8 cellular contexts compared by ENCODE assay signal in the genomic region with DNA sequence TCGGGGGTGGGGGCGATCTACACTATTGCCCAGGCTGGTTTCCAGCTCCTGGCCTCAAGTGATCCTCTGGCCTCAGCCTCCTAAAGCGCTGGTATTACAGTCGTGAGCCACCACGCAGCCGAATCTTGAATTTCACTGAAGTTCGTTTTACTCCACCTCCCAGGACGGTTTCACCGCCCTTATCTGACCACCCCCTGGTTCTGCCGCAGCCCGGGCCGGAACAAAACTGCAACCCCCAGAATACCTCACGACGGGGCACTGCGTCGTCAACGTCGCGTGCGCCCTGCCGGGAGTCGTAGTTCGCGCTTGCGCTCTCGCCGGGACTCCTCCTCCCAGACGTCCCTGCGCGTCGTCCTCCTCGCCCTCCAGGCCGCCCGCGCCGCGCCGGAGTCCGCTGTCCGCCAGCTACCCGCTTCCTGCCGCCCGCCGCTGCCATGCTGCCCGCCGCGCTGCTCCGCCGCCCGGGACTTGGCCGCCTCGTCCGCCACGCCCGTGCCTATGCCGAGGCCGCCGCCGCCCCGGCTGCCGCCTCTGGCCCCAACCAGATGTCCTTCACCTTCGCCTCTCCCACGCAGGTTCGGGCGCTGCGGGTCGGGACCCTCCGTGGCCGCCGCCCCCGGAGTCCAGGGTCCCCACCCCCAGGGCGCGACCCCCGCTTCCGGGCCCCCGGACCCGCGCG. TPM values are rescaled to one million over a fixed set of nuclear protein-coding genes. Genes with fewer than 3 reads are reported as not detected.
DNase-seq lines count a peak whose midpoint lies in the region; ATAC-seq and TF ChIP-seq lines count a peak whose summit lies in the region.

A gene (plus strand): TSS at position 335 of the 679 bp plus-strand sequence. CDS start 100 bp downstream, at position 435.

- peak within 1 kb of the TSS; percentile 75 for H3K4me3 ChIP-seq in psoas muscle
- peak within 1 kb of the TSS; percentile 84 for H3K4me3 ChIP-seq in urinary bladder (ENCODE audit: low read depth, low read length)

- peaks cover 18% of the 10 kb centered on the region for H3K4me1 Mint-ChIP-seq in T-helper 2 cell treated with Interferon-gamma antibody and Interleukin-4, amounts not matched to agents 5 μg/mL and 100 μg/mL, for 36 hours (ENCODE audit: low read depth)

- no peaks in the 10 kb centered on the region for H3K9me3 Mint-ChIP-seq in T-helper 2 cell treated with Interferon-gamma antibody and Interleukin-4, amounts not matched to agents 5 μg/mL and 100 μg/mL, for 36 hours

- H3K27ac Mint-ChIP-seq in T-helper 2 cell treated with Interferon-gamma antibody and Interleukin-4, amounts not matched to agents 5 μg/mL and 100 μg/mL, for 36 hours = peak within 1 kb of the TSS; percentile 83

- 0 to 1% (median 0%) methylated on average over 50 to 79 of the region's 79 CpGs for WGBS in psoas muscle, 3 donors
- under 1% methylated on average over 79 of the region's 79 CpGs for WGBS in urinary bladder

- no peaks in the 10 kb centered on the region for H3K9me3 ChIP-seq in psoas muscle

- peaks cover 2% of the 10 kb centered on the region for H3K36me3 Mint-ChIP-seq in T-helper 2 cell treated with Interferon-gamma antibody and Interleukin-4, amounts not matched to agents 5 μg/mL and 100 μg/mL, for 36 hours (ENCODE audit: low read depth)

- H3K4me1 ChIP-seq in psoas muscle (peaks cover 55% of the 10 kb centered on the region), urinary bladder (ENCODE audit: insufficient read depth) (peaks cover 3% of the 10 kb centered on the region)

- peak within 1 kb of the TSS; percentile 91 for H3K27ac ChIP-seq in angular gyrus (ENCODE audit: low read depth, low read length)
- H3K27ac ChIP-seq in psoas muscle = peak within 1 kb of the TSS; percentile 99
- peak within 1 kb of the TSS; percentile 57 for H3K27ac ChIP-seq in urinary bladder (ENCODE audit: low read depth)

- no peak for TF ChIP-seq CTCF in GM10266 (IDR thresholded peaks at IDR 0.05; ENCODE audit: control insufficient read depth, insufficient read depth, low read depth, missing control alignments)
- no peak for TF ChIP-seq CTCF in psoas muscle (IDR thresholded peaks at IDR 0.05)

- ATAC-seq in HG02870 (IDR thresholded peaks at IDR 0.05; ENCODE audit: unreplicated experiment) (peak; percentile 45), left ventricle myocardium superior (peak; percentile 52), psoas muscle (peak; percentile 41 to 61 (median 48))

- no peaks in the 10 kb centered on the region for H3K36me3 ChIP-seq in psoas muscle (ENCODE audit: insufficient read depth in 1 of 2, low read depth in 1 of 2)
- H3K36me3 ChIP-seq in urinary bladder (ENCODE audit: insufficient read depth) = no peaks in the 10 kb centered on the region

- H3K27me3 ChIP-seq in psoas muscle (ENCODE audit: insufficient read depth in 3 of 3, low read length in 2 of 3) = peaks cover 0 to 3% (median 0%) of the 10 kb centered on the region in 3 donors

- peak; percentile 98 for DNase-seq in GM10266 (ENCODE audit: extremely low spot score)
- DNase-seq in NCI-H2029 (lab: John Stamatoyannopoulos, UW) = peak; percentile 93
- DNase-seq in T-helper 2 cell treated with Interferon-gamma antibody and Interleukin-4, amounts not matched to agents 5 μg/mL and 100 μg/mL, for 36 hours (ENCODE audit: low spot score) = peak; percentile 95
- DNase-seq in left ventricle myocardium superior = peak; percentile 98
- DNase-seq in psoas muscle = peak; percentile 94 to 98

- H3K4me3 Mint-ChIP-seq in T-helper 2 cell treated with Interferon-gamma antibody and Interleukin-4, amounts not matched to agents 5 μg/mL and 100 μg/mL, for 36 hours = peak within 1 kb of the TSS; percentile 90

- peaks cover 15% of the 10 kb centered on the region for H3K27me3 Mint-ChIP-seq in T-helper 2 cell treated with Interferon-gamma antibody and Interleukin-4, amounts not matched to agents 5 μg/mL and 100 μg/mL, for 36 hours (ENCODE audit: low read depth)

- intact Hi-C loops in left ventricle myocardium superior (cut with micrococcal nuclease) (no loop called here), psoas muscle (cut with DNase I) (loop anchor here in 1 of 2 donors (5.0 kb wide), 1 partner anchor 129 kb away; no protein-coding TSS in a partner anchor)

RNA-seq across cellular contexts. Expression of the gene that starts here (rescaled TPM):
- total RNA-seq in left ventricle myocardium superior = 686 TPM
- 100 to 1,000 TPM; 362 to 759 (median 472) TPM for total RNA-seq in psoas muscle
- polyA plus RNA-seq in psoas muscle = 100 to 1,000 TPM; 310 to 858 (median 690) TPM
- total RNA-seq in urinary bladder = 9.5 TPM
- 236 TPM for polyA plus RNA-seq in urinary bladder

Comparison
In these comparisons a context has a peak if more than half of its experiments do, and no peak if none do; other contexts are left out.
1. Peak in every context shown above with its lines: DNase-seq, ATAC-seq, H3K4me3 ChIP-seq and H3K27ac ChIP-seq.
2. RNA of the gene that starts here (total RNA-seq): 686 TPM in left ventricle myocardium superior (single experiment) and 362 to 759 TPM in psoas muscle; 9.5 TPM in urinary bladder (single experiment); every median in the first group is over 10 times any median in the second.